8 cellular contexts compared by ENCODE assay signal in the genomic region with DNA sequence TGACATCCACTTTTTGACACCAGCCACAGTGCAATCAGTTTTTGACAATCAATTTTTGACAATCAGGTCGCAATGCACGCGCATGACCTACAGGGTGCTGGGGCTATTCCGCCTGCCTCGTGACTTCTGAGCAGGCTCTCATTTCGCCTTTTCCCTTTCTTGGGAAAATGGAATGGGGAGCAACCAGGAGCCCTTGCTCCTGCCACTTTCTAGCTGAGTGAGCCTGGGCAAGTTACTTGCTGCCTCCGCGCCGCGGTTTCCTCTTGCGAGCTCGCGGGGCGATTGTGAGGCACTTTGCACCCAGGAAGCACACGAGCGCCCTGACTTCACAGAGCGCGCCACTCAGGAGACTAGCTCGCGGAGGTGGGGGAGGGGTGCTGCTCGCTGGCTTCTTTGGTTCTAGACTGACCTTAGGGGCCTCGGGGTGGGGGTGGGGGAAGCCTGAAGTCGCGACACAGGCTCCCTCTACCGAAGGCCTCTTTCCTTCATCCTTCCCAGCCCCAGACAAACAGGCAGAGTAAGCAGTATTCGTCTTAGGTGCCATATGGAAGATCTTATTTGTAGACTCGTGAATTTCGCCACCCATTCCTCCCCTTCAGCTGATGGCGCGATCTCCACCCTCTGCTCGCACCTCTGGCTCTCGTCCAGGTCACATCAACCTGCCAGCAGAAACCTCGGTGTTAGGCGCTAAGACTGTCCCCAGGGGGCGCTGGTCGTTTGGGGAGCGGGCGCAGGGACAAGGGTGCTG. TPM values are rescaled to one million over a fixed set of nuclear protein-coding genes. Genes with fewer than 3 reads are reported as not detected.
DNase-seq lines count a peak whose midpoint lies in the region; ATAC-seq and TF ChIP-seq lines count a peak whose summit lies in the region.

No MANE protein-coding gene starts in this region.

- H3K27ac ChIP-seq in left lung, result peak overlapping the region; percentile 48 to 49

- TF ChIP-seq CTCF in GM10266 (IDR thresholded peaks at IDR 0.05; ENCODE audit: control insufficient read depth, insufficient read depth, low read depth, missing control alignments) (peak; percentile 95), left lung (IDR thresholded peaks at IDR 0.05) (peak; percentile 83 to 91)

- DNase-seq in GM10266 (ENCODE audit: extremely low spot score) (peak; percentile 75), NCI-H526 (lab: John Stamatoyannopoulos, UW) (peak; percentile 93 to 97), dermis blood vessel endothelial cell (peak; percentile 90), left lung (peak; percentile 92 to 95)
- DNase-seq in activated CD4-positive, alpha-beta T cell treated with anti-CD3 and anti-CD28 coated beads, Interleukin-2, amount 50 U/mL, for 4 hours, result peak; percentile 90 to 91
- DNase-seq in stimulated activated CD4-positive, alpha-beta T cell treated with anti-CD3 and anti-CD28 coated beads, Interleukin-2, amount 100 ng/mL, for 4 hours (ENCODE audit: low read depth), result peak; percentile 87

- intact Hi-C loops in left lung (cut with DNase I), result no loop called here

- H3K4me1 ChIP-seq in left lung, result peaks cover 0 to 26% of the 10 kb centered on the region in 2 donors

- H3K4me3 ChIP-seq in left lung, result peak overlapping the region; percentile 37 to 45

- H3K9me3 ChIP-seq in left lung, result no peaks in the 10 kb centered on the region

- H3K27me3 ChIP-seq in left lung, result no peaks in the 10 kb centered on the region

- ATAC-seq in HG03045 (IDR thresholded peaks at IDR 0.05; ENCODE audit: unreplicated experiment) (peak; percentile 74), left lung (peak; percentile 81), GM19328 (IDR thresholded peaks at IDR 0.05; ENCODE audit: unreplicated experiment) (no peak)

- peaks cover 0 to 8% of the 10 kb centered on the region in 2 donors for H3K36me3 ChIP-seq in left lung

RNA-seq across cellular contexts. Expression of gene TP53TG5, which starts 4.6 kb away (rescaled TPM):
- not detected in 2 replicates for total RNA-seq in dermis blood vessel endothelial cell
- under 1 TPM in 1 of 2 donors, not detected in 1; 0.44 TPM for total RNA-seq in left lung

RNA-seq across cellular contexts. Expression of gene SYS1, which starts 10.6 kb away (rescaled TPM):
- total RNA-seq in dermis blood vessel endothelial cell (23.3 and 26.2 TPM in 2 replicates), left lung (10 to 100 TPM; 44.3 to 48.8 TPM)

RNA-seq across cellular contexts. Expression of gene SDC4, which starts 25.3 kb away (rescaled TPM):
- 41.5 and 79.3 TPM in 2 replicates for total RNA-seq in dermis blood vessel endothelial cell
- total RNA-seq in left lung, result 100 to 1,000 TPM; 199 to 329 TPM

RNA-seq across cellular contexts. Expression of gene DBNDD2, which starts 34.6 kb away (rescaled TPM):
- total RNA-seq in dermis blood vessel endothelial cell (3.4 and 8.9 TPM in 2 replicates), left lung (10 to 100 TPM; 53.1 to 66.4 TPM)

RNA-seq across cellular contexts. Expression of gene PIGT, which starts 42.4 kb away (rescaled TPM):
- 23.8 and 32.4 TPM in 2 replicates for total RNA-seq in dermis blood vessel endothelial cell
- 10 to 100 TPM; 85.7 to 90.9 TPM for total RNA-seq in left lung
